Comparison of ENCODE assay signal across 9 cellular contexts in genomic region chr4:46993075-46994006, GRCh38. TPM values are rescaled to one million over a fixed set of nuclear protein-coding genes. Genes with fewer than 3 reads are reported as not detected.
DNase-seq lines count a peak whose midpoint lies in the region; ATAC-seq, FAIRE-seq and TF ChIP-seq lines count a peak whose summit lies in the region.
"Had no signal": no experiment of that assay in that cellular context is flagged by ENCODE, and none has a peak within 500 bp of the region (broad histone marks: within the 10 kb centered on the region; RNA-seq: fewer than 3 reads in every experiment).

Gene GABRA4, minus strand, starts transcription at chr4:46993581. Its CDS starts 157 bp downstream, at chr4:46993424.

- H3K4me3 ChIP-seq in NT2/D1 (ENCODE audit: insufficient read length, low read depth) (peak within 1 kb of the TSS; percentile 73), esophagus (ENCODE audit: low read depth in 1 of 2, low read length in 2 of 2) (peak within 1 kb of the TSS; percentile 36 to 42)

- H3K27ac ChIP-seq in esophagus (ENCODE audit: low read depth in 2 of 2, low read length in 1 of 2) = no peak within 1 kb of the TSS

- peak within 1 kb of the TSS; percentile 42 for H3K4me3 Mint-ChIP-seq in neural crest cell

- TF ChIP-seq CTCF in neural crest cell (conservative IDR thresholded peaks at IDR 0.05) = no peak

- DNase-seq in COR-L47 (lab: John Stamatoyannopoulos, UW) (peak; percentile 6), NT2/D1 (ENCODE audit: low read depth, low spot score) (no peak), neural crest cell (ENCODE audit: low read depth, low spot score) (peak; percentile 2), GM19239 (ENCODE audit: insufficient read length, low spot score) (no peak), NCI-H146 (lab: John Stamatoyannopoulos, UW) (no peak)
- DNase-seq in activated effector memory CD4-positive, alpha-beta T cell treated with anti-CD3 and anti-CD28 coated beads, Interleukin-2, amount 50 U/mL, for 16 hours = no peak
- DNase-seq: activated CD4-positive, alpha-beta T cell treated with anti-CD3 and anti-CD28 coated beads for 4 hours had no signal

- H3K4me1 Mint-ChIP-seq in neural crest cell = no peaks in the 10 kb centered on the region

- FAIRE-seq in GM19239 (lab: Jason Lieb, UNC) = no peak

- H3K4me1 ChIP-seq in NT2/D1 (ENCODE audit: insufficient read depth, insufficient read length) = no peaks in the 10 kb centered on the region
- peaks cover 0 to 3% of the 10 kb centered on the region in 2 donors for H3K4me1 ChIP-seq in esophagus (ENCODE audit: control insufficient read depth in 2 of 2, insufficient read depth in 2 of 2, low read length in 1 of 2)

- ATAC-seq in GM21786 (IDR thresholded peaks at IDR 0.05; ENCODE audit: unreplicated experiment) = no peak

- no peaks in the 10 kb centered on the region for H3K9me3 Mint-ChIP-seq in neural crest cell

- H3K36me3 Mint-ChIP-seq in neural crest cell (ENCODE audit: low read depth) = no peaks in the 10 kb centered on the region

- 1 to 2% methylated on average over 66 to 67 of the region's 67 CpGs for WGBS in esophagus, 2 donors

- no peaks in the 10 kb centered on the region for H3K36me3 ChIP-seq in NT2/D1 (ENCODE audit: insufficient read depth, insufficient read length, low read length)
- H3K36me3 ChIP-seq in esophagus (ENCODE audit: control insufficient read depth in 2 of 2, insufficient read depth in 2 of 2, low read length in 1 of 2) = no peaks in the 10 kb centered on the region

- H3K27me3 ChIP-seq in NT2/D1 (ENCODE audit: insufficient read depth, insufficient read length) = peaks cover 46% of the 10 kb centered on the region
- peaks cover 0 to 3% of the 10 kb centered on the region in 2 donors for H3K27me3 ChIP-seq in esophagus (ENCODE audit: control insufficient read depth in 1 of 2, insufficient read depth in 2 of 2, low read length in 2 of 2)

- peak within 1 kb of the TSS; percentile 64 for H3K9ac ChIP-seq in NT2/D1 (ENCODE audit: insufficient read length, low read depth)

- H3K9me3 ChIP-seq in NT2/D1 (ENCODE audit: insufficient read depth, low read length) (no peaks in the 10 kb centered on the region), esophagus (ENCODE audit: control insufficient read depth in 2 of 2, insufficient read depth in 1 of 2, low read depth in 1 of 2, low read length in 1 of 2) (peaks cover 0 to 4% of the 10 kb centered on the region in 2 donors)

- no peaks in the 10 kb centered on the region for H3K27me3 Mint-ChIP-seq in neural crest cell (ENCODE audit: low read depth)

- no peak within 1 kb of the TSS for H3K27ac Mint-ChIP-seq in neural crest cell (ENCODE audit: unreplicated experiment)

RNA-seq across cellular contexts. Expression of gene GABRA4, which starts in this region (rescaled TPM):
- polyA plus RNA-seq in esophagus = under 1 TPM; 0.10 to 0.73 TPM
- total RNA-seq in neural crest cell = not detected in 2 replicates

Comparison
In these comparisons a context has a peak if more than half of its experiments do, and no peak if none do; other contexts are left out.
1. Peak in DNase-seq in neural crest cell; RNA of the gene not detected or under 1 TPM.